11 cellular contexts compared by ENCODE assay signal in the genomic region with DNA sequence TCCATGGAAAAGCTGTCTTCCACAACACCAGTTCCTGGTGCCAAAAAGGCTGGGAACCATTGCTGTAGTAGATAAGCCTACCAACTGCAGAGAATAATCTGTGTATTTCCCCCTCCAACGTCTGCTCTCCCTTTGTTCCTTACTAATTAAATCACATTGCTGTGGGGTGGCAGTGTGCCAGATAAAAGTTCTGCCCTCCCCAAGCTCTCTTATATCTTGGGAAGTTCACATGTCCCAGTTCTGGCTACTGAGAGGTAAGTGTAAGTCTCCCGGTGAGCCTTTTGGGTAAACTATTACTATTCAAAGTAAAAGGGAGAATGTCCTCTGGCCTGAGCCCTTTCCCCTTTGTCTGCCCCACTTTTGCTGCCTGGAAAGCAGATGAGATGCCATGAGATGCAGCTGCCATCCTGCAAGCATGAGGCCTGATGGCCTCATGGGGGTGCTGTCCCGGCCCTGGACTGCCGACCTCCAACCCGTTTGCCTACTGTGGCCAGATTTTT. TPM values are rescaled to one million over a fixed set of nuclear protein-coding genes. Genes with fewer than 3 reads are reported as not detected.
DNase-seq lines count a peak whose midpoint lies in the region; ATAC-seq and TF ChIP-seq lines count a peak whose summit lies in the region.
"Had no signal": no experiment of that assay in that cellular context is flagged by ENCODE, and none has a peak within 500 bp of the region (broad histone marks: within the 10 kb centered on the region; RNA-seq: fewer than 3 reads in every experiment).

No MANE protein-coding gene starts in this region.

- no peak overlapping the region for H3K4me3 ChIP-seq in GM12875 (ENCODE audit: low read depth, low read length)
- H3K4me3 ChIP-seq in endodermal cell (ENCODE audit: low read length): no peak overlapping the region
- no peak overlapping the region for H3K4me3 ChIP-seq in thyroid gland (replicated peaks in 1 of 3)

- WGBS in endodermal cell (ENCODE audit: insufficient coverage in 1 of 2, insufficient read length in 1 of 2), 2 experiments: 38 to 54% methylated on average over 1 to 5 of the region's 5 CpGs
- 71 to 86% methylated on average over 5 of the region's 5 CpGs for WGBS in thyroid gland, 2 donors

- H3K9ac ChIP-seq in endodermal cell (ENCODE audit: extremely low read depth, low read length, poor library complexity, severe bottlenecking): no peak overlapping the region

- peak; percentile 75 for DNase-seq in NCI-H82 treated with DMSO at 0.1 percent for 48 hours (lab: John Stamatoyannopoulos, UW; ENCODE audit: unreplicated experiment)
- DNase-seq in endodermal cell: peak; percentile 78
- DNase-seq in osteocyte (ENCODE audit: extremely low spot score, unreplicated experiment): no peak
- DNase-seq in NCI-H2196 treated with DMSO at 0.1 percent for 48 hours (lab: John Stamatoyannopoulos, UW; ENCODE audit: unreplicated experiment): no peak
- DNase-seq in stimulated activated naive B cell treated with anti-CD40 and anti-IgM and Interleukin-4, amounts not matched to agents 10 μg/mL and 1 μg/mL and 100 μg/mL, for 72 hours: no peak
- DNase-seq in NCI-H510A treated with DMSO at 0.1 percent for 48 hours (lab: John Stamatoyannopoulos, UW): no peak
- DNase-seq in thyroid gland: no peak
- DNase-seq: activated CD4-positive, alpha-beta T cell treated with anti-CD3 and anti-CD28 coated beads, Interleukin-2, amount 10 ng/mL, durations not matched to agents 7 days and 5 days; GDM1; stimulated activated CD4-positive, alpha-beta T cell treated with anti-CD3 and anti-CD28 coated beads, Interleukin-2, amount 100 ng/mL, for 48 hours had no signal

- peaks cover 11% of the 10 kb centered on the region for H3K9me3 Mint-ChIP-seq in endodermal cell
- H3K9me3 Mint-ChIP-seq in osteocyte (ENCODE audit: unreplicated experiment): no peaks in the 10 kb centered on the region
- H3K9me3 Mint-ChIP-seq in stimulated activated naive B cell treated with anti-CD40 and anti-IgM and Interleukin-4, amounts not matched to agents 10 μg/mL and 1 μg/mL and 100 μg/mL, for 72 hours: no peaks in the 10 kb centered on the region
- H3K9me3 Mint-ChIP-seq: activated CD4-positive, alpha-beta T cell treated with anti-CD3 and anti-CD28 coated beads, Interleukin-2, amount 10 ng/mL, durations not matched to agents 7 days and 5 days had no signal

- H3K4me3 Mint-ChIP-seq in endodermal cell (no peak overlapping the region), osteocyte (ENCODE audit: unreplicated experiment) (no peak overlapping the region)
- no peak overlapping the region for H3K4me3 Mint-ChIP-seq in stimulated activated naive B cell treated with anti-CD40 and anti-IgM and Interleukin-4, amounts not matched to agents 10 μg/mL and 1 μg/mL and 100 μg/mL, for 72 hours
- H3K4me3 Mint-ChIP-seq: activated CD4-positive, alpha-beta T cell treated with anti-CD3 and anti-CD28 coated beads, Interleukin-2, amount 10 ng/mL, durations not matched to agents 7 days and 5 days had no signal

- peak; percentile 46 for TF ChIP-seq CTCF in GM12875 (IDR thresholded peaks at IDR 0.05; ENCODE audit: borderline replicate concordance, insufficient read depth, low read depth, low read length)
- TF ChIP-seq CTCF in endodermal cell (conservative IDR thresholded peaks at IDR 0.05): peak; percentile 79
- TF ChIP-seq CTCF in osteocyte (IDR thresholded peaks at IDR 0.05): peak; percentile 11
- no peak for TF ChIP-seq CTCF in thyroid gland (IDR thresholded peaks at IDR 0.05)

- peaks cover 49% of the 10 kb centered on the region for H3K36me3 ChIP-seq in endodermal cell (ENCODE audit: control insufficient read depth, insufficient read depth, low read length)
- no peaks in the 10 kb centered on the region for H3K36me3 ChIP-seq in thyroid gland

- H3K4me1 Mint-ChIP-seq in endodermal cell (peaks cover 82% of the 10 kb centered on the region), osteocyte (ENCODE audit: unreplicated experiment) (peaks cover 10% of the 10 kb centered on the region)
- H3K4me1 Mint-ChIP-seq in stimulated activated naive B cell treated with anti-CD40 and anti-IgM and Interleukin-4, amounts not matched to agents 10 μg/mL and 1 μg/mL and 100 μg/mL, for 72 hours: peaks cover 5 to 15% of the 10 kb centered on the region in 2 donors

- H3K27me3 ChIP-seq in endodermal cell (ENCODE audit: control insufficient read depth, insufficient read depth, low read length, poor library complexity, severe bottlenecking) (no peaks in the 10 kb centered on the region), thyroid gland (no peaks in the 10 kb centered on the region)

- intact Hi-C loops in thyroid gland (cut with DNase I): no loop called here

- peak overlapping the region; percentile 62 for H3K27ac Mint-ChIP-seq in endodermal cell
- H3K27ac Mint-ChIP-seq in osteocyte (ENCODE audit: unreplicated experiment): no peak overlapping the region
- H3K27ac Mint-ChIP-seq in stimulated activated naive B cell treated with anti-CD40 and anti-IgM and Interleukin-4, amounts not matched to agents 10 μg/mL and 1 μg/mL and 100 μg/mL, for 72 hours: no peak overlapping the region
- H3K27ac Mint-ChIP-seq: activated CD4-positive, alpha-beta T cell treated with anti-CD3 and anti-CD28 coated beads, Interleukin-2, amount 10 ng/mL, durations not matched to agents 7 days and 5 days had no signal

- peaks cover 42% of the 10 kb centered on the region for H3K36me3 Mint-ChIP-seq in endodermal cell (ENCODE audit: low read depth)
- peaks cover 9% of the 10 kb centered on the region for H3K36me3 Mint-ChIP-seq in osteocyte (ENCODE audit: unreplicated experiment)
- no peaks in the 10 kb centered on the region for H3K36me3 Mint-ChIP-seq in stimulated activated naive B cell treated with anti-CD40 and anti-IgM and Interleukin-4, amounts not matched to agents 10 μg/mL and 1 μg/mL and 100 μg/mL, for 72 hours

- peak overlapping the region; percentile 4 for H3K27ac ChIP-seq in endodermal cell (ENCODE audit: low read depth, low read length)
- H3K27ac ChIP-seq in thyroid gland: no peak overlapping the region

- H3K9me3 ChIP-seq in endodermal cell (ENCODE audit: control insufficient read depth, low read length) (peaks cover 16% of the 10 kb centered on the region), thyroid gland (no peaks in the 10 kb centered on the region)

- no peak for TF ChIP-seq POLR2A in thyroid gland (IDR thresholded peaks at IDR 0.05)

- no peak for ATAC-seq in stimulated activated naive B cell treated with anti-CD40 and anti-IgM and Interleukin-4, amounts not matched to agents 10 μg/mL and 1 μg/mL and 100 μg/mL, for 72 hours (replicated peaks)

- H3K4me1 ChIP-seq in endodermal cell (ENCODE audit: control insufficient read depth, insufficient read depth, low read length): peaks cover 38% of the 10 kb centered on the region
- H3K4me1 ChIP-seq in thyroid gland: peaks cover 0 to 3% of the 10 kb centered on the region in 2 donors

- H3K27me3 Mint-ChIP-seq in endodermal cell (ENCODE audit: insufficient read depth) (no peaks in the 10 kb centered on the region), osteocyte (ENCODE audit: unreplicated experiment) (no peaks in the 10 kb centered on the region)
- H3K27me3 Mint-ChIP-seq in stimulated activated naive B cell treated with anti-CD40 and anti-IgM and Interleukin-4, amounts not matched to agents 10 μg/mL and 1 μg/mL and 100 μg/mL, for 72 hours: peaks cover 3 to 18% of the 10 kb centered on the region in 2 donors

RNA-seq across cellular contexts. Expression of a gene that starts 14.7 kb away (rescaled TPM):
- total RNA-seq in endodermal cell: 10 to 100 TPM; 64.2 to 70.8 TPM
- 157 TPM for polyA plus RNA-seq in endodermal cell (2013, experiment 1 of 2)
- polyA plus RNA-seq in endodermal cell (2013, experiment 2 of 2): 160 TPM
- total RNA-seq in osteocyte: 12.9 and 13.8 TPM in 2 replicates
- total RNA-seq in thyroid gland: 1 to 10 TPM; 3.4 to 7.8 (median 4.5) TPM

RNA-seq across cellular contexts. Expression of a gene that starts 59.2 kb away (rescaled TPM):
- total RNA-seq in endodermal cell: 100 to 1,000 TPM in 1 of 2 donors, 10 to 100 TPM in 1; 68.4 to 112 TPM
- polyA plus RNA-seq in endodermal cell (2013, experiment 1 of 2): 47.2 TPM
- 42.9 TPM for polyA plus RNA-seq in endodermal cell (2013, experiment 2 of 2)
- 153 and 175 TPM in 2 replicates for total RNA-seq in osteocyte
- 100 to 1,000 TPM; 141 to 264 (median 166) TPM for total RNA-seq in thyroid gland

Comparison
In these comparisons a context has a peak if more than half of its experiments do, and no peak if none do; other contexts are left out.
1. CTCF ChIP-seq: peak in GM12875 (single experiment), endodermal cell (single experiment) and osteocyte (single experiment); none in thyroid gland (0 of 6).
2. DNase-seq: peak in NCI-H82 treated with DMSO at 0.1 percent for 48 hours (single experiment) and endodermal cell (single experiment); none in osteocyte (single experiment), NCI-H2196 treated with DMSO at 0.1 percent for 48 hours (single experiment), stimulated activated naive B cell treated with anti-CD40 and anti-IgM and Interleukin-4, amounts not matched to agents 10 μg/mL and 1 μg/mL and 100 μg/mL, for 72 hours (single experiment), NCI-H510A treated with DMSO at 0.1 percent for 48 hours (single experiment) and thyroid gland (0 of 2).